Comparison of ENCODE assay signal across 8 cellular contexts in the genomic region with DNA sequence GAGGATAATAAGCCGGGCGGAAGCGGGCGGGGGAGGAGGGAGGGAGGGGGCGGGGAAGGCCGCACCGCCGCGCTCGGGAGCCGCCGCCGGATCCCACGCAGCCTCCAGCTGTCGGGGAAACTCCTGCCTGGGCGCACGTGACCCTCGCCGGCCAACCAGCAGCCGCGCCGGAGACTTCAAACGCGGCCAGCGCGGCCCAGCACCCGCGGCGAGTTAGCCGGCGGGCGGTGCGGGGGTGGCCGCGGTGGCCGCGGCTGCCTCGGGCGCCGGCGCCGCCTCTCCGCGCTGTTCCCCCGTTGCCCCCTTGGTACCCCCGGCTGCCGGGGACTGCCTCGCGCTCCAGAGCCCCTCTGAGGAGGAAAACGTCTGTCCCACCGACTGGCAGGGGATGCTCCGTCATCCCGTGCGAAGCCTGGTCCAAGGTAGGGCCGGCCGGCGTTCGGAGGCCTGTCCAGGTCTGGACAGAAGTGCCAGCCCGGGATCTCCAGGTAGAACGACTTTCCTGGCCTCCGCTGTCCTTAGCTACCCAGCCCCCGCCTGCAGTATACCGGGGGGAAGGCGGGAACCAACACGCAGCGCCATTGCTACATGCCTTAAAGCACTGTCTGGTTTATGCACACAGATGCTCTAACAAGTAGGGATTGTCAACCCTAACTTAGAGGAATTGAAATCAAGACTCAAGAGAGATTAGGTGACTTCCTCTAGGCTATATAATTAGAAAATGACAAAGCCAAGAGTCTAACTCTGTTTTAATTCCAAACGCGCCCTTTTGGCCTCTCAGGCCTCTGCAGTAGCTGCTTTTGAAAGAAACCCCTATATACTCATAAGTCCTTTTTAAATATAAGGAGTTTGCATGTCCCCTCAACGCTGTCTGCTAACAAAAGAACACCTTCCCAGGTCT.
DNase-seq lines count a peak whose midpoint lies in the region; ATAC-seq and TF ChIP-seq lines count a peak whose summit lies in the region.

A gene with protein sequence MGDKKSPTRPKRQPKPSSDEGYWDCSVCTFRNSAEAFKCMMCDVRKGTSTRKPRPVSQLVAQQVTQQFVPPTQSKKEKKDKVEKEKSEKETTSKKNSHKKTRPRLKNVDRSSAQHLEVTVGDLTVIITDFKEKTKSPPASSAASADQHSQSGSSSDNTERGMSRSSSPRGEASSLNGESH (minus strand): TSS at position 9 of the 901 bp plus-strand sequence. CDS start 68 bp downstream, outside the sequence.

- H3K27me3 ChIP-seq in layer of hippocampus (ENCODE audit: control insufficient read depth, insufficient read depth, low read length), result no peaks in the 10 kb centered on the region

- no peak for TF ChIP-seq CTCF in AG09309 (IDR thresholded peaks at IDR 0.05; ENCODE audit: control insufficient read depth, insufficient read depth, low read depth, low read length, missing control alignments)

- H3K27ac ChIP-seq in cingulate gyrus (ENCODE audit: low read depth, low read length) (peak within 1 kb of the TSS; percentile 83), layer of hippocampus (ENCODE audit: low read depth, low read length) (peak within 1 kb of the TSS; percentile 89)

- ATAC-seq in GM18907 (IDR thresholded peaks at IDR 0.05; ENCODE audit: unreplicated experiment) (peak; percentile 86), HG03139 (IDR thresholded peaks at IDR 0.05; ENCODE audit: unreplicated experiment) (peak; percentile 79)

- peak within 1 kb of the TSS; percentile 81 for H3K4me3 ChIP-seq in AG09309 (ENCODE audit: control insufficient read depth, low read depth, low read length)

- DNase-seq in AG09309 (ENCODE audit: low read depth), result peak; percentile 31
- peak; percentile 69 for DNase-seq in NCI-H446 treated with DMSO at 0.1 percent for 48 hours (lab: John Stamatoyannopoulos, UW)
- DNase-seq in activated CD4-positive, alpha-beta T cell treated with anti-CD3 and anti-CD28 coated beads for 4 hours, result peak; percentile 81 to 89
- peak; percentile 68 to 82 (median 74) for DNase-seq in stimulated activated CD4-positive, alpha-beta T cell treated with anti-CD3 and anti-CD28 coated beads, Interleukin-1b, Interleukin-23, amount 100 ng/mL, for 24 hours (ENCODE audit: low read depth in 4 of 4, low spot score in 1 of 4)

Comparison
In these comparisons a context has a peak if more than half of its experiments do, and no peak if none do; other contexts are left out.
1. Peak in every context shown above with its lines: DNase-seq, ATAC-seq, H3K4me3 ChIP-seq and H3K27ac ChIP-seq.
2. DNase-seq: peak in every context shown above with its lines; median percentile 85 in activated CD4-positive, alpha-beta T cell treated with anti-CD3 and anti-CD28 coated beads for 4 hours; 74 in stimulated activated CD4-positive, alpha-beta T cell treated with anti-CD3 and anti-CD28 coated beads, Interleukin-1b, Interleukin-23, amount 100 ng/mL, for 24 hours; 69 in NCI-H446 treated with DMSO at 0.1 percent for 48 hours; 31 in AG09309.